In the genomic region with DNA sequence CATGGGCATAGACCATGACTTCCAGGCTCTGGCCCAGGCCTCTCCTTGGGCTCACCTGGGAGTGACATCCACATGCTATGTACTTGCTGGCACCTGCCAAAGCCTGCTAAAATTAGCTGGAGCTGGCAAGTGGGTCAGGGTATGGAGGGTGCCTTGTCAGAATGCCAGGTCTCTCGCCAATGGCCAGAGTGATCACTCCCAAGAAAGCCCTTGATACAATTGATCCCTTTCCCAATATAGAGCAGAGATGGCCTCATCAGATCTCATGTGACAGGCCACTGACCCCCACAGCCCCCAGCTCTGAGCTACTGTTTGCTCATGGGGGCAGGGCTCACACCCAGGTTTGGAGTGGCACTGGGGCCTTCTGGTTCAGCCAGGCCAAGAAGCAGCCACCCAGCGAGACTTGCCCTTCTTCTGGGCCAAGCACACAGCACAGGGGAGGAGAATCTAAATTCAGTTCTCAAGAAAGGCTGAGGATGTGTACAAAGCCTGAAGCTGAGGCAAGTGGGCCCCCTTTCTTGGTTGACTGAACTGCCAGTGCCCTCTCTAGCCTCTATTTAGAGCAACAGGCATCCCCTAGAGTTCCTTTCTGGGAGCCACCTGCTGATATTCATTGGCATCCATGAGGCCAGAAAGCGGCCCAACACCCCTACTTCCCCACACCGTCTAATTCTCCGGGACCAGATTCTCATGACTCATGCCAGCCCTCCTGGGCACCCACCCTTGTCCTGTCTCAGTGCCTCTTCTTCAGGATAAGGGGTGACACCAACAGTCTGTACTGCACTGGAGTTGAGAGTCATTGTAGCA, we compare ENCODE assay signal across 18 cellular contexts. TPM values are rescaled to one million over a fixed set of nuclear protein-coding genes. Genes with fewer than 3 reads are reported as not detected.
"Had no signal": no experiment of that assay in that cellular context is flagged by ENCODE, and none has a peak within 500 bp of the region (broad histone marks: within the 10 kb centered on the region; RNA-seq: fewer than 3 reads in every experiment).

No MANE protein-coding gene starts in this region.

- H3K27me3 ChIP-seq: colonic mucosa, esophagus muscularis mucosa, suprapubic skin, upper lobe of left lung had no signal

- H3K9me3 ChIP-seq: colonic mucosa, esophagus muscularis mucosa, suprapubic skin, upper lobe of left lung had no signal

- H3K36me3 ChIP-seq: colonic mucosa, esophagus muscularis mucosa, suprapubic skin, upper lobe of left lung had no signal

- H3K4me3 ChIP-seq: colonic mucosa, esophagus muscularis mucosa, smooth muscle cell, suprapubic skin, upper lobe of left lung had no signal

- DNase-seq: activated CD4-positive, alpha-beta T cell treated with anti-CD3 and anti-CD28 coated beads, Interleukin-2, amount 50 U/mL, for 1 hour; activated naive CD4-positive, alpha-beta T cell treated with anti-CD3 and anti-CD28 coated beads, Interleukin-2, amount 50 U/mL, for 16 hours; colonic mucosa; kidney glomerular epithelial cell; stimulated activated naive CD8-positive, alpha-beta T cell treated with anti-CD3 and anti-CD28 coated beads, Interleukin-15, Interleukin-2, amounts not matched to agents 100 U/mL and 50 U/mL, for 24 hours; T-helper 1 cell; T1000 had no signal

- H3K4me2 ChIP-seq: smooth muscle cell had no signal

- H3K4me1 ChIP-seq: colonic mucosa, esophagus muscularis mucosa, suprapubic skin had no signal

- H3K9me3 Mint-ChIP-seq: activated T-helper 2 cell treated with anti-CD3 and anti-CD28 coated beads, Interferon-gamma antibody, Interleukin-2, Interleukin-4, amounts not matched to agents 10 μg/mL and 5 μg/mL and 100 μg/mL, durations not matched to agents 14 hours and 24 hours and 36 hours had no signal

- H3K27ac Mint-ChIP-seq: activated T-helper 2 cell treated with anti-CD3 and anti-CD28 coated beads, Interferon-gamma antibody, Interleukin-2, Interleukin-4, amounts not matched to agents 10 μg/mL and 5 μg/mL and 100 μg/mL, durations not matched to agents 14 hours and 24 hours and 36 hours had no signal

- H3K27ac ChIP-seq: colonic mucosa, esophagus muscularis mucosa, suprapubic skin, upper lobe of left lung had no signal

- ATAC-seq: activated CD4-positive, CD25-positive, alpha-beta regulatory T cell treated with anti-CD3 and anti-CD28 coated beads, Interleukin-2, amount 50 U/mL, for 24 hours; SK-N-SH treated with all-trans-retinoic acid at 6 μM for 48 hours; stimulated activated naive CD8-positive, alpha-beta T cell treated with anti-CD3 and anti-CD28 coated beads, Interleukin-15, Interleukin-2, amounts not matched to agents 100 U/mL and 50 U/mL, for 24 hours had no signal

RNA-seq across cellular contexts. Expression of a gene that starts 18.9 kb away (rescaled TPM):
- total RNA-seq: activated CD8-positive, alpha-beta memory T cell treated with anti-CD3 and anti-CD28 coated beads for 36 hours; activated T-helper 2 cell treated with anti-CD3 and anti-CD28 coated beads, Interferon-gamma antibody, Interleukin-2, Interleukin-4, amounts not matched to agents 10 μg/mL and 5 μg/mL and 100 μg/mL, durations not matched to agents 14 hours and 24 hours and 36 hours; bronchial epithelial cell; esophagus muscularis mucosa; lung microvascular endothelial cell; suprapubic skin; upper lobe of left lung had no signal

RNA-seq across cellular contexts. Expression of a gene that starts 29.2 kb away (rescaled TPM):
- total RNA-seq: astrocyte had no signal
